8 cellular contexts compared by ENCODE assay signal in the genomic region with DNA sequence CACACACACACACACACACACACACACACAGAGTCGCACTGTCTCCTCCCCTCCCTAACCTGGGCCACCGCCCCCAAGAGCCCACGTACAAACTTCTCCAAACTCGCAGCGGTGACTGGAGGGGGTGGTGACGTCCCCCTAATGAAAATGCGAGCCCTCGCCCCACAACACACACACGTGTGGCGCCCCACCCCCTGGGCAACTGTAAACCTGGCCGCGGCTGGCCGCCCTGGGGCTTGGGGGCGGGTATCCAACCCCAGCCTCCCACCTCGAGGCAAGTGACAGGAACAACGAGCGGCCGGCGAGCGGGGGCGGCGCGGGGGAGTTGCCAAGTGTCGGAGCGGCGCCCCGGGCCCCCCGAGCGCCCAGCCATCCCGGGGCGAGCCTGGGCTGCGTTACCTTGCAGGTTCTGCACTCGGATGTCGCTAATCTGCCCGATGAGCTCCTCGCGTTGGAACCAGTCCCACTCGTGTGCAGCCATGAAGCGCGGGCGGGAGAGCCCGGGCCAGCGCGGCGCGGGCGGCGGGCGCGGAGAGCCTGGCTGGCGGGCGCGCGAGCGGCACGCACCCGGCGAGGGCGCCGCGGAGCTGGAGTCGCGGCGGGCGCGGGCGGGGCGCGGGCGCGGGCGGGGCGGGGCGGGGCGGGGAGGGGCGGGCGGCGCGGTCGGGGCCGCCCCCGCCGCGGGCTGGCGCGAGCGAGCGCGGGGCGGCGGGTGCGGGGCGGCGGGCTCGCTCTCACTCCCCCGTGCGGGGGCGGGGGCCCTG. TPM values are rescaled to one million over a fixed set of nuclear protein-coding genes. Genes with fewer than 3 reads are reported as not detected.
DNase-seq lines count a peak whose midpoint lies in the region; ATAC-seq and TF ChIP-seq lines count a peak whose summit lies in the region.

A gene with protein sequence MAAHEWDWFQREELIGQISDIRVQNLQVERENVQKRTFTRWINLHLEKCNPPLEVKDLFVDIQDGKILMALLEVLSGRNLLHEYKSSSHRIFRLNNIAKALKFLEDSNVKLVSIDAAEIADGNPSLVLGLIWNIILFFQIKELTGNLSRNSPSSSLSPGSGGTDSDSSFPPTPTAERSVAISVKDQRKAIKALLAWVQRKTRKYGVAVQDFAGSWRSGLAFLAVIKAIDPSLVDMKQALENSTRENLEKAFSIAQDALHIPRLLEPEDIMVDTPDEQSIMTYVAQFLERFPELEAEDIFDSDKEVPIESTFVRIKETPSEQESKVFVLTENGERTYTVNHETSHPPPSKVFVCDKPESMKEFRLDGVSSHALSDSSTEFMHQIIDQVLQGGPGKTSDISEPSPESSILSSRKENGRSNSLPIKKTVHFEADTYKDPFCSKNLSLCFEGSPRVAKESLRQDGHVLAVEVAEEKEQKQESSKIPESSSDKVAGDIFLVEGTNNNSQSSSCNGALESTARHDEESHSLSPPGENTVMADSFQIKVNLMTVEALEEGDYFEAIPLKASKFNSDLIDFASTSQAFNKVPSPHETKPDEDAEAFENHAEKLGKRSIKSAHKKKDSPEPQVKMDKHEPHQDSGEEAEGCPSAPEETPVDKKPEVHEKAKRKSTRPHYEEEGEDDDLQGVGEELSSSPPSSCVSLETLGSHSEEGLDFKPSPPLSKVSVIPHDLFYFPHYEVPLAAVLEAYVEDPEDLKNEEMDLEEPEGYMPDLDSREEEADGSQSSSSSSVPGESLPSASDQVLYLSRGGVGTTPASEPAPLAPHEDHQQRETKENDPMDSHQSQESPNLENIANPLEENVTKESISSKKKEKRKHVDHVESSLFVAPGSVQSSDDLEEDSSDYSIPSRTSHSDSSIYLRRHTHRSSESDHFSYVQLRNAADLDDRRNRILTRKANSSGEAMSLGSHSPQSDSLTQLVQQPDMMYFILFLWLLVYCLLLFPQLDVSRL (minus strand): TSS at position 597 of the 764 bp plus-strand sequence. CDS start 116 bp downstream, at position 481.

- H2AK5ac ChIP-seq in mesendoderm (ENCODE audit: low read length), result no peak within 1 kb of the TSS

- ATAC-seq in activated B cell treated with CpG ODN at 0.5 μM for 24 hours (ENCODE audit: low read depth) (peak; percentile 72), GM18517 (IDR thresholded peaks at IDR 0.05; ENCODE audit: unreplicated experiment) (no peak)

- intact Hi-C loops in activated B cell treated with CpG ODN at 0.5 μM for 24 hours (cut with micrococcal nuclease), result loop anchor here (1.0 to 10.0 kb wide), 6 partner anchors 8 to 375 kb away; no protein-coding TSS in a partner anchor
- intact Hi-C loops in stomach (cut with DNase I; ENCODE audit: low total_unique reads), result no loop called here

- no peaks in the 10 kb centered on the region for H3K9me3 ChIP-seq in stomach

- H3K79me2 ChIP-seq in mesendoderm (ENCODE audit: control insufficient read depth, insufficient read depth, low read length), result no peaks in the 10 kb centered on the region

- no peaks in the 10 kb centered on the region for H3K79me1 ChIP-seq in mesendoderm (ENCODE audit: low read length)

- no peaks in the 10 kb centered on the region for H3K36me3 ChIP-seq in mesendoderm (ENCODE audit: control insufficient read depth, insufficient read depth, low read length)
- H3K36me3 ChIP-seq in stomach, result no peaks in the 10 kb centered on the region

- POLR2A ChIA-PET in activated B cell treated with CpG ODN at 0.5 μM for 24 hours (lab: Charles Lee), result interaction anchor here (0.7 to 2.5 kb wide), 7 partner anchors 8 to 162 kb away, joined by 3 to 13 read pairs (median 5); a partner anchor contains a TSS

- no peak within 1 kb of the TSS for H3K23ac ChIP-seq in mesendoderm (ENCODE audit: low read length)

- H4K5ac ChIP-seq in mesendoderm (ENCODE audit: low read length), result no peak within 1 kb of the TSS

- no peak for TF ChIP-seq POLR2A in stomach (IDR thresholded peaks at IDR 0.05)

- no peak within 1 kb of the TSS for H2BK120ac ChIP-seq in mesendoderm (ENCODE audit: low read depth, low read length)

- H2BK15ac ChIP-seq in mesendoderm (replicated peaks; ENCODE audit: low read depth), result no peak within 1 kb of the TSS

- H2BK5ac ChIP-seq in mesendoderm (ENCODE audit: low read length), result no peak within 1 kb of the TSS

- H3K4me3 Mint-ChIP-seq in activated B cell treated with CpG ODN at 0.5 μM for 24 hours, result peak within 1 kb of the TSS; percentile 87

- H3K9ac ChIP-seq in mesendoderm (ENCODE audit: low read length), result peak within 1 kb of the TSS; percentile 61

- H3K18ac ChIP-seq in mesendoderm (ENCODE audit: low read length), result peak within 1 kb of the TSS; percentile 82

- WGBS in mesendoderm (ENCODE audit: extremely low coverage, insufficient coverage, low lambda C conversion rate), result no CpG with 5 or more reads among the region's 98 CpGs
- whole genome bisulfite sequencing in stomach, 5 donors, result 0 to 1% (median 0%) methylated on average over 2 to 84 of the region's 98 CpGs

- H3K27ac Mint-ChIP-seq in activated B cell treated with CpG ODN at 0.5 μM for 24 hours, result peak within 1 kb of the TSS; percentile 75

- H3K9me3 Mint-ChIP-seq in activated B cell treated with CpG ODN at 0.5 μM for 24 hours, result no peaks in the 10 kb centered on the region

- no peak for TF ChIP-seq CTCF in GM12865 (IDR thresholded peaks at IDR 0.05; ENCODE audit: insufficient read depth, low read depth, low read length, missing control alignments)
- TF ChIP-seq CTCF in activated B cell treated with CpG ODN at 0.5 μM for 24 hours (IDR thresholded peaks at IDR 0.05), result no peak
- TF ChIP-seq CTCF in stomach (IDR thresholded peaks at IDR 0.05), result no peak

- TF ChIP-seq EP300 in stomach (IDR thresholded peaks at IDR 0.05), result no peak

- H3K27me3 ChIP-seq in mesendoderm (ENCODE audit: insufficient read depth, low read length, poor library complexity), result no peaks in the 10 kb centered on the region
- H3K27me3 ChIP-seq in stomach, result peaks cover 0 to 9% (median 0%) of the 10 kb centered on the region in 3 donors

- H3K27ac ChIP-seq in mesendoderm (ENCODE audit: low read depth, low read length), result no peak within 1 kb of the TSS
- H3K27ac ChIP-seq in stomach, result peak within 1 kb of the TSS; percentile 82 to 91 (median 88)

- DNase-seq in 8988T (peak; percentile 82), GM12865 (ENCODE audit: low read depth) (peak; percentile 47), activated B cell treated with CpG ODN at 0.5 μM for 24 hours (peak; percentile 58), ecto neural progenitor cell (ENCODE audit: low spot score) (peak; percentile 76), mesendoderm (peak; percentile 69), stomach (peak; percentile 53)
- DNase-seq in Jurkat, Clone E6-1 (ENCODE audit: low read depth, low spot score), result peak; percentile 39

- H3K36me3 Mint-ChIP-seq in activated B cell treated with CpG ODN at 0.5 μM for 24 hours (ENCODE audit: low read depth), result no peaks in the 10 kb centered on the region

- H4K8ac ChIP-seq in mesendoderm (ENCODE audit: low read depth, low read length), result no peak within 1 kb of the TSS

- peak within 1 kb of the TSS; percentile 5 for H3K4ac ChIP-seq in mesendoderm (ENCODE audit: low read depth, low read length)

- no peaks in the 10 kb centered on the region for H3K27me3 Mint-ChIP-seq in activated B cell treated with CpG ODN at 0.5 μM for 24 hours

- peaks cover 3% of the 10 kb centered on the region for H3K4me1 ChIP-seq in mesendoderm (ENCODE audit: control insufficient read depth, low read depth, low read length)
- peaks cover 18 to 63% (median 27%) of the 10 kb centered on the region in 4 donors for H3K4me1 ChIP-seq in stomach

- H3K4me1 Mint-ChIP-seq in activated B cell treated with CpG ODN at 0.5 μM for 24 hours, result peaks cover 28% of the 10 kb centered on the region

- CTCF ChIA-PET in activated B cell treated with CpG ODN at 0.5 μM for 24 hours (lab: Charles Lee), result interaction anchor here (1.0 to 2.6 kb wide), 3 partner anchors 8 to 54 kb away, joined by 3 to 12 read pairs (median 4); no protein-coding TSS in a partner anchor

- H3K4me3 ChIP-seq in GM12865 (ENCODE audit: low read depth, low read length) (peak within 1 kb of the TSS; percentile 66), mesendoderm (ENCODE audit: low read length) (peak within 1 kb of the TSS; percentile 10), stomach (peak within 1 kb of the TSS; percentile 76 to 94 (median 83))
- H3K4me3 ChIP-seq in Jurkat, Clone E6-1 (ENCODE audit: low read length), result peak within 1 kb of the TSS; percentile 52

- H3K56ac ChIP-seq in mesendoderm (ENCODE audit: low read length), result peak within 1 kb of the TSS; percentile 68

- H3K4me2 ChIP-seq in mesendoderm (ENCODE audit: low read length), result peak within 1 kb of the TSS; percentile 71

RNA-seq across cellular contexts. Expression of the gene that starts here (rescaled TPM):
- polyA plus RNA-seq in Jurkat, Clone E6-1 (2012; ENCODE audit: insufficient read depth, insufficient read length), result 8.7 TPM
- 23.4 and 23.9 TPM in 2 replicates for total RNA-seq in activated B cell treated with CpG ODN at 0.5 μM for 24 hours
- 3.1 TPM for polyA plus RNA-seq in mesendoderm (2013, experiment 1 of 2)
- polyA plus RNA-seq in mesendoderm (2013, experiment 2 of 2), result 2.5 TPM
- 10 to 100 TPM; 12.8 to 42.9 (median 30.1) TPM for total RNA-seq in stomach
- polyA plus RNA-seq in stomach, result 1 to 10 TPM; 5.3 to 8.7 (median 6.2) TPM

Comparison
In these comparisons a context has a peak if more than half of its experiments do, and no peak if none do; other contexts are left out.
1. H3K4me3 ChIP-seq: peak in every context shown above with its lines; median percentile 83 in stomach; 66 in GM12865; 52 in Jurkat, Clone E6-1; 10 in mesendoderm.